In the genomic region with DNA sequence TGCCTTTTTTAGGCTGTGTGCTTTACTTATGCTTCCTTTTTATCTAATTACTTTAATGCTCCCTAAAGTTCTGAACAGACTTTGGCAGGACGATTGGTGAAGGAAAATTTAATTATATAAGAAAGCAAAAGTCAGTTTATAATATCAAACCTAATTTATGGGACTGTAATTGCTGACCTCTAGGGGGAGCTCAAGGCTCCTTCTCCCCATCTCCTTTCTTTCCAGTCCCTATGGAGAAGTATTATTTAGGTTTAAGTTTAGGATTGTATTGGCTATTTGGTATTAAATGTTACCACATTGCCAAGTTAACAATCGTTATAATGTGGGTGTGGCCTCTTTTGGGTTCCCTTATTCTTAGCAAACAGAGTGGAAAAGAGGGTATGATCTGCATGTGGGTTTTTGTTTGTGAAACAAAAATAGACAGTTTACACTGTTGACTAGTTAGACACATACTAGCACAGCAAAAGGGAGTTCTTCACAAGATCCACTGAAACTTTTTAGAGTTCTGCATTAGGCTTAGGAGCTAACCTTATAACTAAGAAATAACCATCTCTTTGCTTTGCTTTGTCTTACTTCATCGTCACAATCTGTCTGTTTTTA, we compare ENCODE assay signal across 8 cellular contexts. TPM values are rescaled to one million over a fixed set of nuclear protein-coding genes. Genes with fewer than 3 reads are reported as not detected.
A peak's percentile ranks its signal among the peaks of the same experiment; 100 is the strongest.
DNase-seq lines count a peak whose midpoint lies in the region; ATAC-seq and TF ChIP-seq lines count a peak whose summit lies in the region.

No MANE protein-coding gene starts in this region.

- H3K36me3 ChIP-seq in upper lobe of left lung (no peaks in the 10 kb centered on the region), aorta (ENCODE audit: control insufficient read depth in 1 of 2, insufficient read depth in 2 of 2, low read length in 1 of 2) (no peaks in the 10 kb centered on the region)

- H3K27ac ChIP-seq in upper lobe of left lung = no peak overlapping the region
- H3K27ac ChIP-seq in aorta (ENCODE audit: low read depth in 1 of 2, low read length in 2 of 2) = no peak overlapping the region

- no peaks in the 10 kb centered on the region for H3K27me3 ChIP-seq in upper lobe of left lung
- no peaks in the 10 kb centered on the region for H3K27me3 ChIP-seq in aorta (ENCODE audit: control insufficient read depth in 1 of 2, insufficient read depth in 2 of 2, low read length in 1 of 2)

- ATAC-seq in upper lobe of left lung (ENCODE audit: low FRiP score in 2 of 2) (peak in 1 of 2 donors; percentile 69), aorta (ENCODE audit: low FRiP score) (no peak), sciatic nerve (no peak), HG03280 (IDR thresholded peaks at IDR 0.05; ENCODE audit: unreplicated experiment) (no peak)

- intact Hi-C loops in aorta (cut with DNase I) (no loop called here), sciatic nerve (cut with DNase I) (no loop called here)

- peaks cover 0 to 6% (median under 1%) of the 10 kb centered on the region in 4 donors for H3K9me3 ChIP-seq in upper lobe of left lung
- H3K9me3 ChIP-seq in aorta (ENCODE audit: control insufficient read depth, low read length) = no peaks in the 10 kb centered on the region

- TF ChIP-seq POLR2A in upper lobe of left lung (IDR thresholded peaks at IDR 0.05) = no peak

- DNase-seq in D341Med (ENCODE audit: low spot score) = peak; percentile 51
- peak; percentile 24 for DNase-seq in HFF-Myc (ENCODE audit: extremely low read depth, low read depth)
- DNase-seq in SKM-1 (lab: John Stamatoyannopoulos, UW; ENCODE audit: unreplicated experiment) = peak; percentile 51
- peak; percentile 23 for DNase-seq in glomerular endothelial cell (ENCODE audit: extremely low read depth, low read depth, low spot score)
- DNase-seq in upper lobe of left lung = no peak
- no peak for DNase-seq in aorta
- DNase-seq in sciatic nerve (ENCODE audit: low spot score) = no peak

- no peak overlapping the region for H3K4me3 ChIP-seq in HFF-Myc (replicated peaks; ENCODE audit: low read depth, low read length)
- H3K4me3 ChIP-seq in upper lobe of left lung = no peak overlapping the region
- H3K4me3 ChIP-seq in aorta (ENCODE audit: low read length in 2 of 2) = no peak overlapping the region

- no peak for TF ChIP-seq EP300 in upper lobe of left lung (IDR thresholded peaks at IDR 0.05)

- peaks cover 0 to 3% (median 0%) of the 10 kb centered on the region in 4 donors for H3K4me1 ChIP-seq in upper lobe of left lung
- no peaks in the 10 kb centered on the region for H3K4me1 ChIP-seq in aorta (ENCODE audit: control insufficient read depth in 1 of 2, insufficient read depth in 2 of 2, low read length in 2 of 2)

- WGBS in upper lobe of left lung, 2 donors = 31 to 35% methylated on average over 3 of the region's 3 CpGs
- WGBS in aorta, 2 donors = 39% methylated on average over 3 of the region's 3 CpGs

- peak; percentile 78 for TF ChIP-seq CTCF in HFF-Myc (IDR thresholded peaks at IDR 0.05; ENCODE audit: low read depth, low read length, missing control alignments)
- TF ChIP-seq CTCF in upper lobe of left lung (IDR thresholded peaks at IDR 0.05) = peak in 5 of 6 experiments; percentile 40 to 49 (median 45)

RNA-seq across cellular contexts. Expression of a gene that starts 48.2 kb away (rescaled TPM):
- total RNA-seq in glomerular endothelial cell (11.7 and 47.3 TPM in 2 replicates), upper lobe of left lung (1 to 10 TPM in 3 of 6 donors, under 1 TPM in 3; 0.46 to 1.5 (median 0.90) TPM), aorta (1 to 10 TPM in 1 of 2 donors, under 1 TPM in 1; 0.49 to 4.0 TPM), sciatic nerve (1.7 TPM)
- 1 to 10 TPM in 1 of 2 donors, not detected in 1; 2.5 TPM for polyA plus RNA-seq in aorta

Comparison
In these comparisons a context has a peak if more than half of its experiments do, and no peak if none do; other contexts are left out.
1. DNase-seq: peak in D341Med (single experiment), HFF-Myc (single experiment), SKM-1 (single experiment) and glomerular endothelial cell (single experiment); none in upper lobe of left lung (0 of 2), aorta (0 of 2) and sciatic nerve (single experiment).